In genomic region chr6:36847991-36848390, GRCh38 we compare ENCODE assay signal across 1 cellular context.
TF ChIP-seq lines count a peak whose summit lies in the region.

No MANE protein-coding gene starts in this region.

TF ChIP-seq in K562, 482 proteins besides CTCF, POLR2A, EP300 and RAD21:
- TF ChIP-seq, protein P1, sequence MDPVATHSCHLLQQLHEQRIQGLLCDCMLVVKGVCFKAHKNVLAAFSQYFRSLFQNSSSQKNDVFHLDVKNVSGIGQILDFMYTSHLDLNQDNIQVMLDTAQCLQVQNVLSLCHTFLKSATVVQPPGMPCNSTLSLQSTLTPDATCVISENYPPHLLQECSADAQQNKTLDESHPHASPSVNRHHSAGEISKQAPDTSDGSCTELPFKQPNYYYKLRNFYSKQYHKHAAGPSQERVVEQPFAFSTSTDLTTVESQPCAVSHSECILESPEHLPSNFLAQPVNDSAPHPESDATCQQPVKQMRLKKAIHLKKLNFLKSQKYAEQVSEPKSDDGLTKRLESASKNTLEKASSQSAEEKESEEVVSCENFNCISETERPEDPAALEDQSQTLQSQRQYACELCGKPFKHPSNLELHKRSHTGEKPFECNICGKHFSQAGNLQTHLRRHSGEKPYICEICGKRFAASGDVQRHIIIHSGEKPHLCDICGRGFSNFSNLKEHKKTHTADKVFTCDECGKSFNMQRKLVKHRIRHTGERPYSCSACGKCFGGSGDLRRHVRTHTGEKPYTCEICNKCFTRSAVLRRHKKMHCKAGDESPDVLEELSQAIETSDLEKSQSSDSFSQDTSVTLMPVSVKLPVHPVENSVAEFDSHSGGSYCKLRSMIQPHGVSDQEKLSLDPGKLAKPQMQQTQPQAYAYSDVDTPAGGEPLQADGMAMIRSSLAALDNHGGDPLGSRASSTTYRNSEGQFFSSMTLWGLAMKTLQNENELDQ (CRISPR knock-in tag; IDR thresholded peaks at IDR 0.05; ENCODE audit: borderline replicate concordance): no peak
- TF ChIP-seq ILK (tag; IDR thresholded peaks at IDR 0.05; ENCODE audit: borderline replicate concordance, low read depth) (no peak), TFAM (CRISPR knock-in tag; conservative IDR thresholded peaks at IDR 0.05) (no peak), TCF7 (IDR thresholded peaks at IDR 0.05; ENCODE audit: borderline replicate concordance) (no peak), ELF2 (CRISPR knock-in tag; IDR thresholded peaks at IDR 0.05) (0 out of 2 replicates have a peak, but pooled peaks have one; percentile 43), PPARD (CRISPR knock-in tag; IDR thresholded peaks at IDR 0.05) (no peak), ZNF316 (IDR thresholded peaks at IDR 0.05) (no peak), ZNF766 (CRISPR knock-in tag; conservative IDR thresholded peaks at IDR 0.05) (0 out of 2 replicates have a peak, but pooled peaks have one; percentile 28), TEAD1 (CRISPR knock-in tag; IDR thresholded peaks at IDR 0.05) (no peak), SUPT5H (IDR thresholded peaks at IDR 0.05) (no peak), ARHGAP35 (IDR thresholded peaks at IDR 0.05; ENCODE audit: partially characterized antibody) (no peak), TCF3 (CRISPR knock-in tag; IDR thresholded peaks at IDR 0.05) (no peak), MAZ (CRISPR knock-in tag; conservative IDR thresholded peaks at IDR 0.05 in 1 of 2, IDR thresholded peaks at IDR 0.05 in 1 of 2) (0 out of 4 replicates have a peak, but pooled peaks of 1 of the 2 experiments have one; percentile 8), ZNF175 (CRISPR knock-in tag; IDR thresholded peaks at IDR 0.05; ENCODE audit: low read depth) (0 out of 2 replicates have a peak, but pooled peaks have one; percentile 8), FOS (IDR thresholded peaks at IDR 0.05; ENCODE audit: extremely low read depth, insufficient read length) (no peak), HIVEP1 (CRISPR knock-in tag; IDR thresholded peaks at IDR 0.05) (0 out of 2 replicates have a peak, but pooled peaks have one; percentile 47), SMARCB1 (IDR thresholded peaks at IDR 0.05; ENCODE audit: insufficient read length, low read depth) (no peak), RBM25 (IDR thresholded peaks at IDR 0.05; ENCODE audit: low read depth, low read length, severe bottlenecking) (no peak), TGIF2 (CRISPR knock-in tag; IDR thresholded peaks at IDR 0.05) (no peak), TCF7L2 (IDR thresholded peaks at IDR 0.05; ENCODE audit: low read depth, low read length) (no peak), ZNF507 (tag; conservative IDR thresholded peaks at IDR 0.05) (no peak), HOMEZ (CRISPR knock-in tag; IDR thresholded peaks at IDR 0.05) (no peak), ID3 (CRISPR knock-in tag; IDR thresholded peaks at IDR 0.05) (no peak), ID3 (tag; IDR thresholded peaks at IDR 0.05) (no peak), HDAC1 (IDR thresholded peaks at IDR 0.05) (no peak), KLF6 (CRISPR knock-in tag; IDR thresholded peaks at IDR 0.05; ENCODE audit: borderline replicate concordance) (peak; percentile 45; the same call in 1 of the 2 replicates), SLC30A9 (CRISPR knock-in tag; IDR thresholded peaks at IDR 0.05) (no peak), ARID3A (IDR thresholded peaks at IDR 0.05; ENCODE audit: borderline replicate concordance, low read depth, low read length) (no peak), FUS (optimal IDR thresholded peaks at IDR 0.05; ENCODE audit: low read depth, low read length) (no peak), LARP7 (IDR thresholded peaks at IDR 0.05) (no peak), SMARCE1 (IDR thresholded peaks at IDR 0.05) (no peak), POLR2G (IDR thresholded peaks at IDR 0.05; ENCODE audit: low read depth, low read length) (no peak), EZH2 (IDR thresholded peaks at IDR 0.05; ENCODE audit: borderline replicate concordance, low read depth, low read length) (no peak)
- TF ChIP-seq, protein P2, sequence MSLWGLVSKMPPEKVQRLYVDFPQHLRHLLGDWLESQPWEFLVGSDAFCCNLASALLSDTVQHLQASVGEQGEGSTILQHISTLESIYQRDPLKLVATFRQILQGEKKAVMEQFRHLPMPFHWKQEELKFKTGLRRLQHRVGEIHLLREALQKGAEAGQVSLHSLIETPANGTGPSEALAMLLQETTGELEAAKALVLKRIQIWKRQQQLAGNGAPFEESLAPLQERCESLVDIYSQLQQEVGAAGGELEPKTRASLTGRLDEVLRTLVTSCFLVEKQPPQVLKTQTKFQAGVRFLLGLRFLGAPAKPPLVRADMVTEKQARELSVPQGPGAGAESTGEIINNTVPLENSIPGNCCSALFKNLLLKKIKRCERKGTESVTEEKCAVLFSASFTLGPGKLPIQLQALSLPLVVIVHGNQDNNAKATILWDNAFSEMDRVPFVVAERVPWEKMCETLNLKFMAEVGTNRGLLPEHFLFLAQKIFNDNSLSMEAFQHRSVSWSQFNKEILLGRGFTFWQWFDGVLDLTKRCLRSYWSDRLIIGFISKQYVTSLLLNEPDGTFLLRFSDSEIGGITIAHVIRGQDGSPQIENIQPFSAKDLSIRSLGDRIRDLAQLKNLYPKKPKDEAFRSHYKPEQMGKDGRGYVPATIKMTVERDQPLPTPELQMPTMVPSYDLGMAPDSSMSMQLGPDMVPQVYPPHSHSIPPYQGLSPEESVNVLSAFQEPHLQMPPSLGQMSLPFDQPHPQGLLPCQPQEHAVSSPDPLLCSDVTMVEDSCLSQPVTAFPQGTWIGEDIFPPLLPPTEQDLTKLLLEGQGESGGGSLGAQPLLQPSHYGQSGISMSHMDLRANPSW (CRISPR knock-in tag; IDR thresholded peaks at IDR 0.05): no peak
- TF ChIP-seq, protein P3, sequence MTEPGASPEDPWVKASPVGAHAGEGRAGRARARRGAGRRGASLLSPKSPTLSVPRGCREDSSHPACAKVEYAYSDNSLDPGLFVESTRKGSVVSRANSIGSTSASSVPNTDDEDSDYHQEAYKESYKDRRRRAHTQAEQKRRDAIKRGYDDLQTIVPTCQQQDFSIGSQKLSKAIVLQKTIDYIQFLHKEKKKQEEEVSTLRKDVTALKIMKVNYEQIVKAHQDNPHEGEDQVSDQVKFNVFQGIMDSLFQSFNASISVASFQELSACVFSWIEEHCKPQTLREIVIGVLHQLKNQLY (CRISPR knock-in tag; conservative IDR thresholded peaks at IDR 0.05): 0 out of 4 replicates have a peak, but pooled peaks of 1 of the 2 experiments have one; percentile 29
